Comparison of ENCODE assay signal across 1 cellular context in the genomic region with DNA sequence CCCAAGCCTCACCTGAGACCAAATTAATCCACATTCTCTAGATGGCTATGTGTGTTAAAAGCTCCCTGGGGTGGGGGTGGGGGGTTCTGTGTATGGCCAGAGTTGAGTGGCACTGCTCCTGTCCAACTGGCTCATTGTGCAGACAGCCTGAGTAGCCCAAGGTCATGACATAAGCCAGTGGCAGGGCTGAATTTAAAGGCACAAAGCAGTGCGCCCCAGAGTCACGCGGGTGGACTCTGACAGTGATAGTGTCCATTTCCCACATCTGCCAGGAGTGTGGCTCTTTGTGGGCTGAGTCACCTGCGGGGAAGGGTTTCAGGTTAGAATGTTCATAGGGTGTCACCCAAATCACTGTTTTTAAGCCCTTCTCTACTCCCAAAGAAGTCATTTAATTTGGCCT.
TF ChIP-seq lines count a peak whose summit lies in the region.

No MANE protein-coding gene starts in this region.

TF ChIP-seq in IMR-90, 13 proteins besides CTCF, POLR2A, EP300 and RAD21:
- TF ChIP-seq CEBPB (IDR thresholded peaks at IDR 0.05; ENCODE audit: low read depth, low read length) = no peak
- TF ChIP-seq NFE2L2 (IDR thresholded peaks at IDR 0.05; ENCODE audit: low read depth, low read length) = no peak
- no peak for TF ChIP-seq BHLHE40 (IDR thresholded peaks at IDR 0.05; ENCODE audit: low read depth, low read length)
- TF ChIP-seq RFX5 (IDR thresholded peaks at IDR 0.05; ENCODE audit: low read depth, low read length) = no peak
- no peak for TF ChIP-seq MAZ (IDR thresholded peaks at IDR 0.05; ENCODE audit: borderline replicate concordance, low read depth, low read length)
- TF ChIP-seq, protein P1, sequence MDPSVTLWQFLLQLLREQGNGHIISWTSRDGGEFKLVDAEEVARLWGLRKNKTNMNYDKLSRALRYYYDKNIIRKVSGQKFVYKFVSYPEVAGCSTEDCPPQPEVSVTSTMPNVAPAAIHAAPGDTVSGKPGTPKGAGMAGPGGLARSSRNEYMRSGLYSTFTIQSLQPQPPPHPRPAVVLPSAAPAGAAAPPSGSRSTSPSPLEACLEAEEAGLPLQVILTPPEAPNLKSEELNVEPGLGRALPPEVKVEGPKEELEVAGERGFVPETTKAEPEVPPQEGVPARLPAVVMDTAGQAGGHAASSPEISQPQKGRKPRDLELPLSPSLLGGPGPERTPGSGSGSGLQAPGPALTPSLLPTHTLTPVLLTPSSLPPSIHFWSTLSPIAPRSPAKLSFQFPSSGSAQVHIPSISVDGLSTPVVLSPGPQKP (IDR thresholded peaks at IDR 0.05; ENCODE audit: borderline replicate concordance, low read depth, low read length) = no peak
- TF ChIP-seq RCOR1 (IDR thresholded peaks at IDR 0.05; ENCODE audit: insufficient replicate concordance, low read length) = no peak
- TF ChIP-seq, protein P2, sequence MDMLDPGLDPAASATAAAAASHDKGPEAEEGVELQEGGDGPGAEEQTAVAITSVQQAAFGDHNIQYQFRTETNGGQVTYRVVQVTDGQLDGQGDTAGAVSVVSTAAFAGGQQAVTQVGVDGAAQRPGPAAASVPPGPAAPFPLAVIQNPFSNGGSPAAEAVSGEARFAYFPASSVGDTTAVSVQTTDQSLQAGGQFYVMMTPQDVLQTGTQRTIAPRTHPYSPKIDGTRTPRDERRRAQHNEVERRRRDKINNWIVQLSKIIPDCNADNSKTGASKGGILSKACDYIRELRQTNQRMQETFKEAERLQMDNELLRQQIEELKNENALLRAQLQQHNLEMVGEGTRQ (IDR thresholded peaks at IDR 0.05; ENCODE audit: low read depth, low read length) = no peak
- TF ChIP-seq MXI1 (IDR thresholded peaks at IDR 0.05; ENCODE audit: borderline replicate concordance, low read depth, low read length) = no peak
- no peak for TF ChIP-seq SMC3 (IDR thresholded peaks at IDR 0.05; ENCODE audit: low read depth, low read length)
- no peak for TF ChIP-seq FOS (IDR thresholded peaks at IDR 0.05; ENCODE audit: low read depth, low read length)
- no peak for TF ChIP-seq CHD1 (IDR thresholded peaks at IDR 0.05; ENCODE audit: low read depth, low read length)
- no peak for TF ChIP-seq MAFK (IDR thresholded peaks at IDR 0.05; ENCODE audit: low read depth, low read length)
